Comparison of ENCODE assay signal across 10 cellular contexts in genomic region chr21:28605138-28605537, GRCh38.
DNase-seq lines count a peak whose midpoint lies in the region; ATAC-seq and TF ChIP-seq lines count a peak whose summit lies in the region.
"Had no signal": no experiment of that assay in that cellular context is flagged by ENCODE, and none has a peak within 500 bp of the region (broad histone marks: within the 10 kb centered on the region; RNA-seq: fewer than 3 reads in every experiment).

No MANE protein-coding gene starts in this region.

- no peaks in the 10 kb centered on the region for H3K9me2 ChIP-seq in SU-DHL-6 (replicated peaks; ENCODE audit: insufficient read depth, low read length)

- H3K4me2 ChIP-seq in BLaER1: peak overlapping the region; percentile 68
- H3K4me2 ChIP-seq in SU-DHL-6 (ENCODE audit: low read depth, low read length, poor library complexity, severe bottlenecking): peak overlapping the region; percentile 62

- DNase-seq in cerebellum (ENCODE audit: low spot score): no peak
- DNase-seq in GOT3 (lab: John Stamatoyannopoulos, UW): no peak
- no peak for DNase-seq in hippocampal formation (lab: John Stamatoyannopoulos, UW)
- no peak for DNase-seq in HuH-7 (ENCODE audit: low spot score)
- DNase-seq: DMS153 had no signal

- H3K4me1 ChIP-seq in BLaER1: peaks cover 42% of the 10 kb centered on the region

- no peaks in the 10 kb centered on the region for H3K79me2 ChIP-seq in SU-DHL-6 (ENCODE audit: insufficient read depth, low read length)

- no peak overlapping the region for H2AFZ ChIP-seq in SU-DHL-6 (ENCODE audit: low read depth, low read length, severe bottlenecking)

- H3F3A ChIP-seq in SU-DHL-6 (ENCODE audit: insufficient read depth): no peaks in the 10 kb centered on the region

- no peak overlapping the region for H3K27ac ChIP-seq in BLaER1
- H3K27ac ChIP-seq in SU-DHL-6 (ENCODE audit: low read depth, low read length): peak overlapping the region; percentile 66

- H3K36me3 ChIP-seq in BLaER1 (0 out of 2 replicates have a peak, but pooled peaks cover 2% of the 10 kb centered on the region), SU-DHL-6 (ENCODE audit: low read length) (no peaks in the 10 kb centered on the region)

- ATAC-seq in GM19023 (IDR thresholded peaks at IDR 0.05; ENCODE audit: unreplicated experiment) (peak; percentile 85), HG02981 (IDR thresholded peaks at IDR 0.05; ENCODE audit: unreplicated experiment) (peak; percentile 84)

- H3K27me3 ChIP-seq in BLaER1: no peaks in the 10 kb centered on the region
- no peaks in the 10 kb centered on the region for H3K27me3 ChIP-seq in SU-DHL-6 (ENCODE audit: low read length)

- no peak for TF ChIP-seq CTCF in SU-DHL-6 (IDR thresholded peaks at IDR 0.05; ENCODE audit: insufficient read depth, low read length, poor library complexity, severe bottlenecking)

- H3K4me3 ChIP-seq in BLaER1 (no peak overlapping the region), SU-DHL-6 (ENCODE audit: insufficient read depth, low read length, poor library complexity, severe bottlenecking) (no peak overlapping the region)
- H3K4me3 ChIP-seq: lung had no signal

- H3K9me3 ChIP-seq in BLaER1: peaks cover 48% of the 10 kb centered on the region
- peaks cover under 1% of the 10 kb centered on the region; the same call in 1 of the 2 replicates for H3K9me3 ChIP-seq in SU-DHL-6 (ENCODE audit: insufficient read depth, low read length)

- H4K20me1 ChIP-seq in BLaER1 (no peaks in the 10 kb centered on the region), SU-DHL-6 (ENCODE audit: low read depth, low read length) (no peaks in the 10 kb centered on the region)

- H3K9ac ChIP-seq in BLaER1 (no peak overlapping the region), SU-DHL-6 (ENCODE audit: low read length) (no peak overlapping the region)
